10 cellular contexts compared by ENCODE assay signal in the genomic region with DNA sequence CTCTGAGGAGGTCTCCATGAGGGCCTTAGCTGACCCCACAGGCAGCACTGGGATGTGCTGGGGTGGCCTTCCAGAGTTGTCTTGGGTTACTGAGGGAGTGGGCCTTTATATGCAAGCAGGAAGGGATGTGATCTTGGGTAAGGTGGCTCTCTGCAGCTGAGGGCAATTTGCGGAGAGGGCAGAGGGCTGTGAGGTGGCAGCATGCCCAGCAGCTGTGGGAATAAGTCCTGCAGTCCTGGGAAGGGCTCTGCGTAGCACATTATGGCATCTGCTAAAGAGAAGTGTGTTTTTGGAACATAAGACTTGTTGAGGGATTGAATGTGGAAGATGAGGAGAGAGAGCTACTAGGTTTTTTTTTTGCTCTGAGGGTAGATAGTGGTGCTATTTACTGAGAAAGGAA.
"Had no signal": no experiment of that assay in that cellular context is flagged by ENCODE, and none has a peak within 500 bp of the region (broad histone marks: within the 10 kb centered on the region; RNA-seq: fewer than 3 reads in every experiment).

No MANE protein-coding gene starts in this region.

- H3K4me3 Mint-ChIP-seq: activated CD8-positive, alpha-beta T cell treated with anti-CD3 and anti-CD28 coated beads for 36 hours; activated naive CD4-positive, alpha-beta T cell treated with anti-CD3 and anti-CD28 coated beads, Interleukin-2, amount 50 U/mL, for 24 hours; activated T-cell treated with anti-CD3 and anti-CD28 coated beads, Interleukin-2, amount 50 U/mL, for 4 hours; stimulated activated effector memory CD8-positive, alpha-beta T cell treated with anti-CD3 and anti-CD28 coated beads, Interleukin-12 subunit alpha, Interleukin-12 subunit beta, amount 100 ng/mL, for 72 hours had no signal

- H3K36me3 ChIP-seq: adrenal gland, pancreas had no signal

- H3K27me3 Mint-ChIP-seq: activated CD8-positive, alpha-beta T cell treated with anti-CD3 and anti-CD28 coated beads for 36 hours; activated naive CD4-positive, alpha-beta T cell treated with anti-CD3 and anti-CD28 coated beads, Interleukin-2, amount 50 U/mL, for 24 hours had no signal

- H3K9me3 Mint-ChIP-seq: activated CD8-positive, alpha-beta T cell treated with anti-CD3 and anti-CD28 coated beads for 36 hours; activated naive CD4-positive, alpha-beta T cell treated with anti-CD3 and anti-CD28 coated beads, Interleukin-2, amount 50 U/mL, for 24 hours; activated T-cell treated with anti-CD3 and anti-CD28 coated beads, Interleukin-2, amount 50 U/mL, for 4 hours; stimulated activated effector memory CD8-positive, alpha-beta T cell treated with anti-CD3 and anti-CD28 coated beads, Interleukin-12 subunit alpha, Interleukin-12 subunit beta, amount 100 ng/mL, for 72 hours had no signal

- H3K9me3 ChIP-seq: adrenal gland, pancreas had no signal

- H3K27ac Mint-ChIP-seq: activated CD8-positive, alpha-beta T cell treated with anti-CD3 and anti-CD28 coated beads for 36 hours; activated naive CD4-positive, alpha-beta T cell treated with anti-CD3 and anti-CD28 coated beads, Interleukin-2, amount 50 U/mL, for 24 hours; stimulated activated effector memory CD8-positive, alpha-beta T cell treated with anti-CD3 and anti-CD28 coated beads, Interleukin-12 subunit alpha, Interleukin-12 subunit beta, amount 100 ng/mL, for 72 hours had no signal

- H3K27me3 ChIP-seq: adrenal gland, pancreas had no signal

- H3K4me1 ChIP-seq: adrenal gland, pancreas had no signal

- DNase-seq: activated CD8-positive, alpha-beta T cell treated with anti-CD3 and anti-CD28 coated beads for 36 hours; activated effector memory CD4-positive, alpha-beta T cell treated with Interleukin-2 at 50 U/mL for 16 hours; activated T-cell treated with anti-CD3 and anti-CD28 coated beads, Interleukin-2, amount 50 U/mL, for 4 hours; adrenal gland; midbrain; naive thymus-derived CD4-positive, alpha-beta T cell; pancreas; T1000 had no signal

- H3K4me3 ChIP-seq: adrenal gland, pancreas had no signal

- H3K36me3 Mint-ChIP-seq: activated naive CD4-positive, alpha-beta T cell treated with anti-CD3 and anti-CD28 coated beads, Interleukin-2, amount 50 U/mL, for 24 hours; naive thymus-derived CD4-positive, alpha-beta T cell; stimulated activated effector memory CD8-positive, alpha-beta T cell treated with anti-CD3 and anti-CD28 coated beads, Interleukin-12 subunit alpha, Interleukin-12 subunit beta, amount 100 ng/mL, for 72 hours had no signal

- H3K4me1 Mint-ChIP-seq: stimulated activated effector memory CD8-positive, alpha-beta T cell treated with anti-CD3 and anti-CD28 coated beads, Interleukin-12 subunit alpha, Interleukin-12 subunit beta, amount 100 ng/mL, for 72 hours had no signal

- H3K27ac ChIP-seq: adrenal gland, pancreas had no signal

- ATAC-seq: activated CD8-positive, alpha-beta T cell treated with anti-CD3 and anti-CD28 coated beads for 36 hours; activated T-cell treated with anti-CD3 and anti-CD28 coated beads, Interleukin-2, amount 50 U/mL, for 4 hours; naive thymus-derived CD4-positive, alpha-beta T cell; pancreas; stimulated activated effector memory CD8-positive, alpha-beta T cell treated with anti-CD3 and anti-CD28 coated beads, Interleukin-12 subunit alpha, Interleukin-12 subunit beta, amount 100 ng/mL, for 72 hours had no signal
